ENCODE assay signal across 27 cellular contexts in the genomic region with DNA sequence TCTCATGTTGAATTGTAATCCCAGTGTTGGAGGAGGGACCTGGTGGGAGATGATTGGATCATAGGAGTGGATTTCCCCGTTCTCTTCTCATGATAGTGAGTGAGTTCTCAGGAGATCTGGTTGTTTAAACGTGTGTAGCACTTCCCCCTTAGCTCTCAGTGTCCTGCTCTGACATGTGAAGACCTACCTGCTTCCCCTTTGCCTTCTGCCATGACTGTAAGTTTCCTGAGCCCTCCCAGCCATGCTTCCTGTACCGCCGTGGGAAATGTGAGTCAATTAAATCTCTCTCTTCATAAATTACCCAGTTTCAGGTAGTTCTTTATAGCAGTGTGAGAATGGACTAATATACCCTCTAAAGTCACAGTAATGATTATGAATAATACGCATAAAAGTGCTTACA.
"Had no signal": no experiment of that assay in that cellular context is flagged by ENCODE, and none has a peak within 500 bp of the region (broad histone marks: within the 10 kb centered on the region; RNA-seq: fewer than 3 reads in every experiment).

No MANE protein-coding gene starts in this region.

- H3K36me3 Mint-ChIP-seq: WTC11 had no signal

- H3K27ac Mint-ChIP-seq: activated T-helper 2 cell treated with anti-CD3 and anti-CD28 coated beads, Interferon-gamma antibody, Interleukin-2, Interleukin-4, amounts not matched to agents 10 μg/mL and 5 μg/mL and 100 μg/mL, durations not matched to agents 14 hours and 24 hours and 36 hours; WTC11 had no signal

- ATAC-seq: WTC11 had no signal

- DNase-seq: activated CD4-positive, alpha-beta T cell treated with anti-CD3 and anti-CD28 coated beads for 48 hours; activated CD4-positive, alpha-beta T cell treated with anti-CD3 and anti-CD28 coated beads, Interleukin-2, amount 50 U/mL, for 48 hours; activated CD4-positive, CD25-positive, alpha-beta regulatory T cell treated with anti-CD3 and anti-CD28 coated beads, Interleukin-2, amount 50 U/mL, for 72 hours; activated CD8-positive, alpha-beta memory T cell treated with anti-CD3 and anti-CD28 coated beads for 24 hours; activated gamma-delta T cell treated with Interleukin-2 at 50 U/mL for 16 hours; activated naive CD4-positive, alpha-beta T cell treated with anti-CD3 and anti-CD28 coated beads, Interleukin-2, amount 50 U/mL, for 16 hours; activated T-cell treated with anti-CD3 and anti-CD28 coated beads, Interleukin-2, amount 50 U/mL, for 48 hours; amygdala; brain microvascular endothelial cell; NCI-H1092; NCI-H1417; NCI-H1930; NCI-H2171; NCI-H226; NCI-H526; NCI-H82; NK-92 treated with Interleukin-12 subunit alpha and Interleukin-12 subunit beta, amount 100 ng/mL, for 24 hours; Peyer's patch; Right ventricle myocardium superior; SJCRH30; SK-N-SH; T-helper 1 cell had no signal

- H3K27me3 ChIP-seq: brain microvascular endothelial cell, cardiac muscle cell, Peyer's patch, SJCRH30 had no signal

- H3K27ac ChIP-seq: brain microvascular endothelial cell, cardiac muscle cell, KMS-11, Peyer's patch, RWPE1, SJCRH30 had no signal

- H3K4me2 ChIP-seq: KMS-11, SK-N-SH had no signal

- H3K9me3 Mint-ChIP-seq: WTC11 had no signal

- H3K36me3 ChIP-seq: brain microvascular endothelial cell, cardiac muscle cell, Peyer's patch, SJCRH30 had no signal

- H3K4me1 ChIP-seq: Peyer's patch, SJCRH30 had no signal

- H3K9me3 ChIP-seq: Peyer's patch, SJCRH30, SK-N-SH had no signal

- H3K9ac ChIP-seq: KMS-11, SK-N-SH had no signal

- H3K4me3 ChIP-seq: cardiac muscle cell, Peyer's patch, SJCRH30 had no signal

- H3K9me2 ChIP-seq: SK-N-SH had no signal

- H3K4me3 Mint-ChIP-seq: WTC11 had no signal
